20 cellular contexts compared by ENCODE assay signal in genomic region chr11:131295986-131296385, GRCh38.
"Had no signal": no experiment of that assay in that cellular context is flagged by ENCODE, and none has a peak within 500 bp of the region (broad histone marks: within the 10 kb centered on the region; RNA-seq: fewer than 3 reads in every experiment).

No MANE protein-coding gene starts in this region.

- H3K27ac Mint-ChIP-seq: effector memory CD8-positive, alpha-beta T cell; mesothelial cell of epicardium; naive B cell; nephron; progenitor cell of endocrine pancreas; stimulated activated naive B cell treated with anti-CD40 and anti-IgM and Interleukin-4, amounts not matched to agents 10 μg/mL and 1 μg/mL and 100 μg/mL, for 72 hours had no signal

- H3K27ac ChIP-seq: cardiac muscle cell, epithelial cell of prostate, esophagus muscularis mucosa, gastrocnemius medialis, right lobe of liver, spleen had no signal

- H3K4me1 Mint-ChIP-seq: naive B cell; stimulated activated naive B cell treated with anti-CD40 and anti-IgM and Interleukin-4, amounts not matched to agents 10 μg/mL and 1 μg/mL and 100 μg/mL, for 72 hours; stimulated activated naive CD8-positive, alpha-beta T cell treated with anti-CD3 and anti-CD28 coated beads, Interleukin-15, amount 100 ng/mL, for 72 hours had no signal

- H3K9me3 Mint-ChIP-seq: mesothelial cell of epicardium, nephron had no signal

- H3K4me3 Mint-ChIP-seq: effector memory CD8-positive, alpha-beta T cell; mesothelial cell of epicardium; naive B cell; nephron; stimulated activated naive B cell treated with anti-CD40 and anti-IgM and Interleukin-4, amounts not matched to agents 10 μg/mL and 1 μg/mL and 100 μg/mL, for 72 hours; stimulated activated naive CD8-positive, alpha-beta T cell treated with anti-CD3 and anti-CD28 coated beads, Interleukin-15, amount 100 ng/mL, for 72 hours had no signal

- H3K4me3 ChIP-seq: cardiac muscle cell, esophagus muscularis mucosa, gastrocnemius medialis, right lobe of liver, spleen had no signal

- H3K36me3 Mint-ChIP-seq: mesothelial cell of epicardium; naive B cell; stimulated activated naive B cell treated with anti-CD40 and anti-IgM and Interleukin-4, amounts not matched to agents 10 μg/mL and 1 μg/mL and 100 μg/mL, for 72 hours had no signal

- H3K9me3 ChIP-seq: gastrocnemius medialis, right lobe of liver had no signal

- DNase-seq: effector memory CD8-positive, alpha-beta T cell; gastrocnemius medialis; glutamatergic neuron; mammary epithelial cell; naive B cell; retina; right lobe of liver; spleen; stimulated activated CD4-positive, alpha-beta T cell treated with anti-CD3 and anti-CD28 coated beads, Interleukin-15, amount 100 ng/mL, for 24 hours; stimulated activated CD4-positive, alpha-beta T cell treated with anti-CD3 and anti-CD28 coated beads, Interleukin-1b, Interleukin-23, amount 100 ng/mL, for 48 hours; stimulated activated CD4-positive, alpha-beta T cell treated with anti-CD3 and anti-CD28 coated beads, Interleukin-4, amount 100 ng/mL, for 24 hours; stimulated activated naive B cell treated with anti-CD40 and anti-IgM and Interleukin-4, amounts not matched to agents 10 μg/mL and 1 μg/mL and 100 μg/mL, for 72 hours; stimulated activated naive CD8-positive, alpha-beta T cell treated with anti-CD3 and anti-CD28 coated beads, Interleukin-15, amount 100 ng/mL, for 72 hours; trophoblast cell had no signal

- H3K27me3 ChIP-seq: cardiac muscle cell, right lobe of liver had no signal

- H3K36me3 ChIP-seq: cardiac muscle cell, esophagus muscularis mucosa, gastrocnemius medialis, right lobe of liver, spleen had no signal

- H3K4me1 ChIP-seq: esophagus muscularis mucosa, gastrocnemius medialis, right lobe of liver, spleen had no signal

- ATAC-seq: effector memory CD8-positive, alpha-beta T cell; gastrocnemius medialis; right lobe of liver; stimulated activated naive B cell treated with anti-CD40 and anti-IgM and Interleukin-4, amounts not matched to agents 10 μg/mL and 1 μg/mL and 100 μg/mL, for 72 hours; stimulated activated naive CD8-positive, alpha-beta T cell treated with anti-CD3 and anti-CD28 coated beads, Interleukin-15, amount 100 ng/mL, for 72 hours had no signal
